ENCODE assay signal across 11 cellular contexts in genomic region chr1:244324176-244324883, GRCh38.
DNase-seq lines count a peak whose midpoint lies in the region; ATAC-seq and TF ChIP-seq lines count a peak whose summit lies in the region.
"Had no signal": no experiment of that assay in that cellular context is flagged by ENCODE, and none has a peak within 500 bp of the region (broad histone marks: within the 10 kb centered on the region; RNA-seq: fewer than 3 reads in every experiment).

No MANE protein-coding gene starts in this region.

- H3K27ac Mint-ChIP-seq in activated CD8-positive, alpha-beta memory T cell treated with anti-CD3 and anti-CD28 coated beads, Interleukin-2, amount 10 ng/mL, durations not matched to agents 7 days and 5 days, result peak overlapping the region; percentile 93
- H3K27ac Mint-ChIP-seq: activated naive CD8-positive, alpha-beta T cell had no signal

- H3K36me3 Mint-ChIP-seq in activated CD8-positive, alpha-beta memory T cell treated with anti-CD3 and anti-CD28 coated beads, Interleukin-2, amount 10 ng/mL, durations not matched to agents 7 days and 5 days, result peaks cover 26% of the 10 kb centered on the region

- H3K4me3 ChIP-seq in esophagus (ENCODE audit: low read depth in 1 of 2, low read length in 2 of 2), result no peak overlapping the region
- no peak overlapping the region for H3K4me3 ChIP-seq in suprapubic skin

- ATAC-seq in activated CD8-positive, alpha-beta memory T cell treated with anti-CD3 and anti-CD28 coated beads, Interleukin-2, amount 10 ng/mL, durations not matched to agents 7 days and 5 days, result no peak

- TF ChIP-seq CTCF in RWPE1 (conservative IDR thresholded peaks at IDR 0.05; ENCODE audit: low read depth) (no peak), suprapubic skin (IDR thresholded peaks at IDR 0.05) (no peak)

- H3K27ac ChIP-seq in RWPE1 (peak overlapping the region; percentile 82), esophagus (ENCODE audit: low read depth in 2 of 2, low read length in 1 of 2) (peak overlapping the region; percentile 35 to 68), suprapubic skin (peak overlapping the region; percentile 42)

- POLR2A ChIA-PET in RWPE1 (lab: Yijun Ruan, JAX; ENCODE audit: low non-redundant PET), result no interaction called here

- H3K4me1 ChIP-seq in esophagus (ENCODE audit: control insufficient read depth in 2 of 2, insufficient read depth in 2 of 2, low read length in 1 of 2) (peaks cover 0 to 10% of the 10 kb centered on the region in 2 donors), suprapubic skin (peaks cover 47% of the 10 kb centered on the region)

- TF ChIP-seq POLR2A in suprapubic skin (IDR thresholded peaks at IDR 0.05), result no peak

- H3K27me3 ChIP-seq in esophagus (ENCODE audit: control insufficient read depth in 1 of 2, insufficient read depth in 2 of 2, low read length in 2 of 2) (no peaks in the 10 kb centered on the region), suprapubic skin (no peaks in the 10 kb centered on the region)

- peaks cover 67% of the 10 kb centered on the region for H3K4me1 Mint-ChIP-seq in activated CD8-positive, alpha-beta memory T cell treated with anti-CD3 and anti-CD28 coated beads, Interleukin-2, amount 10 ng/mL, durations not matched to agents 7 days and 5 days

- WGBS in esophagus, 2 donors, result 89 to 93% methylated on average over 8 of the region's 8 CpGs
- WGBS in suprapubic skin, result 88% methylated on average over 8 of the region's 8 CpGs

- H3K9me3 Mint-ChIP-seq in activated CD8-positive, alpha-beta memory T cell treated with anti-CD3 and anti-CD28 coated beads, Interleukin-2, amount 10 ng/mL, durations not matched to agents 7 days and 5 days (ENCODE audit: low read depth), result peaks cover 8% of the 10 kb centered on the region

- no peaks in the 10 kb centered on the region for H3K9me3 ChIP-seq in esophagus (ENCODE audit: control insufficient read depth in 2 of 2, insufficient read depth in 1 of 2, low read depth in 1 of 2, low read length in 1 of 2)
- H3K9me3 ChIP-seq in suprapubic skin, result no peaks in the 10 kb centered on the region

- CTCF ChIA-PET in activated CD8-positive, alpha-beta memory T cell treated with anti-CD3 and anti-CD28 coated beads, Interleukin-2, amount 10 ng/mL, durations not matched to agents 7 days and 5 days (lab: Charles Lee), result interaction anchor here (1.0 to 3.1 kb wide), 3 partner anchors 25 to 125 kb away, joined by 3 to 16 read pairs (median 4); no protein-coding TSS in a partner anchor
- CTCF ChIA-PET in RWPE1 (lab: Yijun Ruan, JAX), result interaction anchor here (0.6 kb wide), 1 partner anchor 25 kb away, joined by 3 read pairs; no protein-coding TSS in a partner anchor

- peak overlapping the region; percentile 71 for H3K4me3 Mint-ChIP-seq in activated CD8-positive, alpha-beta memory T cell treated with anti-CD3 and anti-CD28 coated beads, Interleukin-2, amount 10 ng/mL, durations not matched to agents 7 days and 5 days
- H3K4me3 Mint-ChIP-seq: activated naive CD8-positive, alpha-beta T cell had no signal

- no peak for DNase-seq in activated CD8-positive, alpha-beta memory T cell treated with anti-CD3 and anti-CD28 coated beads, Interleukin-2, amount 10 ng/mL, durations not matched to agents 7 days and 5 days
- DNase-seq in activated CD8-positive, alpha-beta memory T cell treated with anti-CD3 and anti-CD28 coated beads for 24 hours, result no peak
- DNase-seq in RWPE1 (ENCODE audit: low spot score) (no peak), suprapubic skin (ENCODE audit: low spot score in 2 of 2) (no peak), MV-4-11 (lab: John Stamatoyannopoulos, UW) (no peak), NCI-H2029 (lab: John Stamatoyannopoulos, UW) (no peak), NCI-H774 (lab: John Stamatoyannopoulos, UW) (no peak)
- DNase-seq: hippocampal formation, NCI-H1436 treated with DMSO at 0.1 percent for 48 hours had no signal

- no peak for TF ChIP-seq EP300 in suprapubic skin (IDR thresholded peaks at IDR 0.05)

- H3K36me3 ChIP-seq in esophagus (ENCODE audit: control insufficient read depth in 2 of 2, insufficient read depth in 2 of 2, low read length in 1 of 2), result no peaks in the 10 kb centered on the region
- H3K36me3 ChIP-seq in suprapubic skin, result no peaks in the 10 kb centered on the region

- H3K27me3 Mint-ChIP-seq in activated CD8-positive, alpha-beta memory T cell treated with anti-CD3 and anti-CD28 coated beads, Interleukin-2, amount 10 ng/mL, durations not matched to agents 7 days and 5 days, result no peaks in the 10 kb centered on the region
